Comparison of ENCODE assay signal across 5 cellular contexts in the genomic region with DNA sequence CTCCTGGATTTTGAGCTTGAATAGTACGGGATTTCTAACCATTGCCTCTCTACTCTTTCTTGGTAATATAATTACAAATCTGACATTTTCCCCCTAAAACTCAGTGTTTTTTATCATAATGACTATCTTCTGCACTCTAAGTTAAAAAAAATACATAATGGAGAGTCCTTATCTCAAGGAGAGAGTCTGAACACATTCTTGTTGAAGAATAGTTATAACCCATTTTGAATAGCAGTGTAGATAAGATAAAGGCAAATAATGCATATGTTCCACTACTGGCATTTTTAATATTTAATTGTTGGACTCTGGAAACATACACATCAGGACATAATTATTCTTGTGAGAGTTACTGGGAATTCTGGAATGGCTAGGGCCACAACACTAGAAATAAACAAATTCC.
"Had no signal": no experiment of that assay in that cellular context is flagged by ENCODE, and none has a peak within 500 bp of the region (broad histone marks: within the 10 kb centered on the region; RNA-seq: fewer than 3 reads in every experiment).

No MANE protein-coding gene starts in this region.

- H3K4me3 ChIP-seq: K562 had no signal

- H3K27ac Mint-ChIP-seq: IgD-negative memory B cell had no signal

- DNase-seq: IMR-90 had no signal

- H3K36me3 Mint-ChIP-seq: IgD-negative memory B cell had no signal

- H3K27me3 Mint-ChIP-seq: IgD-negative memory B cell had no signal

- ATAC-seq: HepG2, K562 had no signal

- H3K27ac ChIP-seq: HL-60 had no signal

- H3K4me1 Mint-ChIP-seq: IgD-negative memory B cell had no signal

- H3K4me3 Mint-ChIP-seq: IgD-negative memory B cell had no signal
